ENCODE assay signal across 8 cellular contexts in genomic region chr17:5583426-5584382, GRCh38. TPM values are rescaled to one million over a fixed set of nuclear protein-coding genes. Genes with fewer than 3 reads are reported as not detected.
A peak's percentile ranks its signal among the peaks of the same experiment; 100 is the strongest.
DNase-seq lines count a peak whose midpoint lies in the region; ATAC-seq and TF ChIP-seq lines count a peak whose summit lies in the region.

No MANE protein-coding gene starts in this region.

- ATAC-seq in GM18909 (IDR thresholded peaks at IDR 0.05; ENCODE audit: poor library complexity, unreplicated experiment) (peak; percentile 16), omental fat pad (ENCODE audit: low FRiP score) (peak; percentile 25)

- TF ChIP-seq CTCF in HL-60 (IDR thresholded peaks at IDR 0.05; ENCODE audit: insufficient read depth, low read length), result no peak
- TF ChIP-seq CTCF in coronary artery (IDR thresholded peaks at IDR 0.05), result no peak
- no peak for TF ChIP-seq CTCF in omental fat pad (IDR thresholded peaks at IDR 0.05)

- H3K27me3 ChIP-seq in HL-60 (ENCODE audit: insufficient read depth, poor library complexity, severe bottlenecking), result no peaks in the 10 kb centered on the region

- H3K4me3 ChIP-seq in HL-60 (replicated peaks; ENCODE audit: insufficient read depth, low read length) (peak overlapping the region; percentile 13; the same call in 1 of the 2 replicates), coronary artery (peak overlapping the region; percentile 74)

- DNase-seq in HL-60 (ENCODE audit: low read depth in 1 of 2, low spot score in 1 of 2) (no peak), coronary artery (ENCODE audit: low spot score) (no peak), omental fat pad (ENCODE audit: low spot score) (no peak), NCI-H2171 treated with DMSO at 0.1 percent for 48 hours (lab: John Stamatoyannopoulos, UW) (no peak), H4 (ENCODE audit: low spot score) (no peak), NCI-H345 (lab: John Stamatoyannopoulos, UW) (no peak), GM19240 (ENCODE audit: insufficient read length, low spot score) (no peak)

- no peak overlapping the region for H3K27ac ChIP-seq in HL-60 (replicated peaks)
- peak overlapping the region; percentile 80 to 93 for H3K27ac ChIP-seq in coronary artery

RNA-seq across cellular contexts. Expression of gene NLRP1, which starts 0.6 kb away (rescaled TPM):
- 10 to 100 TPM; 26.1 to 88.3 (median 28.8) TPM for total RNA-seq in omental fat pad
- total RNA-seq in H4 (2014; rRNA removed; shearing (Covaris generic)), result 11.6 and 11.7 TPM in 2 replicates
